28 cellular contexts compared by ENCODE assay signal in genomic region chr12:94694732-94695131, GRCh38.
"Had no signal": no experiment of that assay in that cellular context is flagged by ENCODE, and none has a peak within 500 bp of the region (broad histone marks: within the 10 kb centered on the region; RNA-seq: fewer than 3 reads in every experiment).

No MANE protein-coding gene starts in this region.

- H3K9me3 Mint-ChIP-seq: stimulated activated effector memory CD8-positive, alpha-beta T cell treated with anti-CD3 and anti-CD28 coated beads, Interleukin-12 subunit alpha, Interleukin-12 subunit beta, amount 100 ng/mL, for 72 hours; stimulated activated memory B cell treated with anti-CD40 and anti-IgM and Interleukin-4, amounts not matched to agents 10 μg/mL and 1 μg/mL and 100 μg/mL, for 72 hours; stimulated activated naive CD8-positive, alpha-beta T cell treated with anti-CD3 and anti-CD28 coated beads, Interleukin-15, Interleukin-2, amounts not matched to agents 100 ng/mL and 50 ng/mL, for 24 hours had no signal

- H3K4me3 ChIP-seq: stomach, suprapubic skin, testis, thoracic aorta, thyroid gland, tibial artery, tibial nerve, transverse colon, upper lobe of left lung, upper lobe of right lung, uterus, vagina had no signal

- ATAC-seq: stimulated activated effector memory CD8-positive, alpha-beta T cell treated with anti-CD3 and anti-CD28 coated beads, Interleukin-12 subunit alpha, Interleukin-12 subunit beta, amount 100 ng/mL, for 72 hours; stimulated activated memory B cell treated with anti-CD40 and anti-IgM and Interleukin-4, amounts not matched to agents 10 μg/mL and 1 μg/mL and 100 μg/mL, for 72 hours; stimulated activated naive B cell treated with anti-CD40 and anti-IgM and Interleukin-4, amounts not matched to agents 10 μg/mL and 1 μg/mL and 100 μg/mL, for 72 hours; stimulated activated naive CD8-positive, alpha-beta T cell treated with anti-CD3 and anti-CD28 coated beads, Interleukin-15, amount 100 ng/mL, for 72 hours; stimulated activated naive CD8-positive, alpha-beta T cell treated with anti-CD3 and anti-CD28 coated beads, Interleukin-15, Interleukin-2, amounts not matched to agents 100 U/mL and 50 U/mL, for 24 hours; upper lobe of right lung had no signal

- H3K36me3 ChIP-seq: stomach, suprapubic skin, thoracic aorta, thyroid gland, tibial artery, tibial nerve, transverse colon, upper lobe of left lung, upper lobe of right lung, uterus, vagina had no signal

- H3K36me3 Mint-ChIP-seq: stimulated activated effector memory CD8-positive, alpha-beta T cell treated with anti-CD3 and anti-CD28 coated beads, Interleukin-12 subunit alpha, Interleukin-12 subunit beta, amount 100 ng/mL, for 72 hours; type B pancreatic cell had no signal

- H3K4me3 Mint-ChIP-seq: stimulated activated effector memory CD8-positive, alpha-beta T cell treated with anti-CD3 and anti-CD28 coated beads, Interleukin-12 subunit alpha, Interleukin-12 subunit beta, amount 100 ng/mL, for 72 hours; stimulated activated memory B cell treated with anti-CD40 and anti-IgM and Interleukin-4, amounts not matched to agents 10 μg/mL and 1 μg/mL and 100 μg/mL, for 72 hours; stimulated activated naive B cell treated with anti-CD40 and anti-IgM and Interleukin-4, amounts not matched to agents 10 μg/mL and 1 μg/mL and 100 μg/mL, for 72 hours; stimulated activated naive CD8-positive, alpha-beta T cell treated with anti-CD3 and anti-CD28 coated beads, Interleukin-15, amount 100 ng/mL, for 72 hours; stimulated activated naive CD8-positive, alpha-beta T cell treated with anti-CD3 and anti-CD28 coated beads, Interleukin-15, Interleukin-2, amounts not matched to agents 100 ng/mL and 50 ng/mL, for 24 hours; type B pancreatic cell had no signal

- H3K4me1 Mint-ChIP-seq: stimulated activated effector memory CD8-positive, alpha-beta T cell treated with anti-CD3 and anti-CD28 coated beads, Interleukin-12 subunit alpha, Interleukin-12 subunit beta, amount 100 ng/mL, for 72 hours; stimulated activated naive CD8-positive, alpha-beta T cell treated with anti-CD3 and anti-CD28 coated beads, Interleukin-15, amount 100 ng/mL, for 72 hours had no signal

- H3K4me1 ChIP-seq: uterus had no signal

- H3K27ac Mint-ChIP-seq: stimulated activated effector memory CD8-positive, alpha-beta T cell treated with anti-CD3 and anti-CD28 coated beads, Interleukin-12 subunit alpha, Interleukin-12 subunit beta, amount 100 ng/mL, for 72 hours; stimulated activated memory B cell treated with anti-CD40 and anti-IgM and Interleukin-4, amounts not matched to agents 10 μg/mL and 1 μg/mL and 100 μg/mL, for 72 hours; stimulated activated naive B cell treated with anti-CD40 and anti-IgM and Interleukin-4, amounts not matched to agents 10 μg/mL and 1 μg/mL and 100 μg/mL, for 72 hours; stimulated activated naive CD8-positive, alpha-beta T cell treated with anti-CD3 and anti-CD28 coated beads, Interleukin-15, amount 100 ng/mL, for 72 hours; stimulated activated naive CD8-positive, alpha-beta T cell treated with anti-CD3 and anti-CD28 coated beads, Interleukin-15, Interleukin-2, amounts not matched to agents 100 ng/mL and 50 ng/mL, for 24 hours; type B pancreatic cell had no signal

- H3K27me3 Mint-ChIP-seq: stimulated activated memory B cell treated with anti-CD40 and anti-IgM and Interleukin-4, amounts not matched to agents 10 μg/mL and 1 μg/mL and 100 μg/mL, for 72 hours; stimulated activated naive B cell treated with anti-CD40 and anti-IgM and Interleukin-4, amounts not matched to agents 10 μg/mL and 1 μg/mL and 100 μg/mL, for 72 hours; stimulated activated naive CD8-positive, alpha-beta T cell treated with anti-CD3 and anti-CD28 coated beads, Interleukin-15, Interleukin-2, amounts not matched to agents 100 ng/mL and 50 ng/mL, for 24 hours; type B pancreatic cell had no signal

- H3K27me3 ChIP-seq: stomach, suprapubic skin, testis, thyroid gland, tibial artery, tibial nerve, transverse colon, upper lobe of left lung, upper lobe of right lung, uterus, vagina had no signal

- H3K27ac ChIP-seq: stomach, suprapubic skin, testis, thoracic aorta, thyroid gland, tibial artery, tibial nerve, transverse colon, upper lobe of left lung, upper lobe of right lung, uterus, vagina had no signal

- H3K9me3 ChIP-seq: stomach, suprapubic skin, testis, thoracic aorta, thyroid gland, tibial artery, tibial nerve, transverse colon, upper lobe of left lung, upper lobe of right lung, uterus, vagina had no signal

- DNase-seq: stimulated activated CD4-positive, alpha-beta T cell treated with anti-CD3 and anti-CD28 coated beads, Interleukin-2, amount 100 ng/mL, for 48 hours; stimulated activated CD4-positive, alpha-beta T cell treated with anti-CD3 and anti-CD28 coated beads, Interleukin-4, amount 100 ng/mL, for 1 hour; stimulated activated CD4-positive, alpha-beta T cell treated with anti-CD3 and anti-CD28 coated beads, Interleukin-4, amount 100 ng/mL, for 24 hours; stimulated activated CD4-positive, alpha-beta T cell treated with anti-CD3 and anti-CD28 coated beads, Interleukin-4, amount 100 ng/mL, for 4 hours; stimulated activated CD8-positive, alpha-beta memory T cell treated with anti-CD3 and anti-CD28 coated beads, Interleukin-4, amount 100 ng/mL, for 48 hours; stimulated activated naive B cell treated with anti-CD40 and anti-IgM and Interleukin-4, amounts not matched to agents 10 μg/mL and 1 μg/mL and 100 μg/mL, for 72 hours; stimulated activated naive CD4-positive, alpha-beta T cell; stimulated activated naive CD4-positive, alpha-beta T cell treated with Interleukin-2 at 50 U/mL for 16 hours; stimulated activated naive CD8-positive, alpha-beta T cell treated with anti-CD3 and anti-CD28 coated beads, Interleukin-15, amount 100 ng/mL, for 72 hours; stimulated activated naive CD8-positive, alpha-beta T cell treated with anti-CD3 and anti-CD28 coated beads, Interleukin-15, Interleukin-2, amounts not matched to agents 100 U/mL and 50 U/mL, for 24 hours; stomach; substantia nigra; testis; thyroid gland; tibial artery; transverse colon; trophoblast cell; upper lobe of left lung; upper lobe of right lung; uterus had no signal
